Comparison of ENCODE assay signal across 17 cellular contexts in genomic region chr3:57080171-57080570, GRCh38. TPM values are rescaled to one million over a fixed set of nuclear protein-coding genes. Genes with fewer than 3 reads are reported as not detected.
DNase-seq lines count a peak whose midpoint lies in the region; ATAC-seq and TF ChIP-seq lines count a peak whose summit lies in the region.
"Had no signal": no experiment of that assay in that cellular context is flagged by ENCODE, and none has a peak within 500 bp of the region (broad histone marks: within the 10 kb centered on the region; RNA-seq: fewer than 3 reads in every experiment).

No MANE protein-coding gene starts in this region.

- ATAC-seq in IMR-90 (ENCODE audit: low read depth) (no peak), HG03139 (IDR thresholded peaks at IDR 0.05; ENCODE audit: unreplicated experiment) (no peak), Right ventricle myocardium superior (ENCODE audit: poor library complexity) (no peak)

- no peaks in the 10 kb centered on the region for H3K36me3 ChIP-seq in IMR-90 (ENCODE audit: control insufficient read depth, insufficient read depth, low read length)

- H3K27ac ChIP-seq in IMR-90 (ENCODE audit: insufficient read depth, low read length): no peak overlapping the region
- H3K27ac ChIP-seq: SK-N-MC had no signal

- H4K5ac ChIP-seq in IMR-90 (ENCODE audit: low read depth, low read length): no peak overlapping the region

- H3K4me1 Mint-ChIP-seq in T-helper 1 cell treated with Interleukin-12 subunit alpha and Interleukin-12 subunit beta and Interleukin-4 antibody, amounts not matched to agents 30 μg/mL and 1 μg/mL, for 36 hours (ENCODE audit: low read depth): peaks cover 9% of the 10 kb centered on the region
- H3K4me1 Mint-ChIP-seq in activated naive CD8-positive, alpha-beta T cell treated with anti-CD3 and anti-CD28 coated beads for 36 hours: peaks cover 4% of the 10 kb centered on the region
- peaks cover 37% of the 10 kb centered on the region for H3K4me1 Mint-ChIP-seq in nephron

- no peak overlapping the region for H3K9ac ChIP-seq in IMR-90 (ENCODE audit: low read depth, low read length)

- TF ChIP-seq CTCF in IMR-90 (conservative IDR thresholded peaks at IDR 0.05; ENCODE audit: low read depth, low read length) (no peak), nephron (IDR thresholded peaks at IDR 0.05; ENCODE audit: unreplicated experiment in 3 of 3) (no peak), lower leg skin (IDR thresholded peaks at IDR 0.05) (no peak)

- H3K18ac ChIP-seq in IMR-90 (ENCODE audit: low read depth, low read length): no peak overlapping the region

- H2AFZ ChIP-seq in IMR-90 (replicated peaks; ENCODE audit: low read length, poor library complexity): peak overlapping the region; percentile 66

- CTCF ChIA-PET in IMR-90 (lab: Yijun Ruan, JAX): no interaction called here

- peaks cover 44% of the 10 kb centered on the region for H3K27me3 Mint-ChIP-seq in T-helper 1 cell treated with Interleukin-12 subunit alpha and Interleukin-12 subunit beta and Interleukin-4 antibody, amounts not matched to agents 30 μg/mL and 1 μg/mL, for 36 hours (ENCODE audit: low read depth)
- peaks cover 44% of the 10 kb centered on the region for H3K27me3 Mint-ChIP-seq in activated naive CD8-positive, alpha-beta T cell treated with anti-CD3 and anti-CD28 coated beads for 36 hours
- no peaks in the 10 kb centered on the region for H3K27me3 Mint-ChIP-seq in nephron (ENCODE audit: low read depth)

- H2BK20ac ChIP-seq in IMR-90 (ENCODE audit: low read depth, low read length): no peak overlapping the region

- H3K4me3 ChIP-seq in IMR-90 (ENCODE audit: insufficient read depth, low read depth, low read length) (no peak overlapping the region), lower leg skin (ENCODE audit: low read depth, poor library complexity, severe bottlenecking) (no peak overlapping the region)
- H3K4me3 ChIP-seq: SK-N-MC had no signal

- intact Hi-C loops in IMR-90 (cut with micrococcal nuclease) (no loop called here), Right ventricle myocardium superior (cut with DNase I) (no loop called here), lower leg skin (cut with DNase I; ENCODE audit: low total_unique reads) (no loop called here)

- H4K8ac ChIP-seq in IMR-90 (ENCODE audit: low read depth in 2 of 2, low read length in 2 of 2): no peak overlapping the region

- no peaks in the 10 kb centered on the region; the same call in 1 of the 2 replicates for H3K4me1 ChIP-seq in IMR-90 (ENCODE audit: control insufficient read depth, insufficient read depth, low read length)

- no peaks in the 10 kb centered on the region for H3K79me1 ChIP-seq in IMR-90 (ENCODE audit: low read depth in 1 of 2, low read length in 2 of 2)

- no peak overlapping the region for H3K27ac Mint-ChIP-seq in T-helper 1 cell treated with Interleukin-12 subunit alpha and Interleukin-12 subunit beta and Interleukin-4 antibody, amounts not matched to agents 30 μg/mL and 1 μg/mL, for 36 hours
- no peak overlapping the region for H3K27ac Mint-ChIP-seq in activated naive CD8-positive, alpha-beta T cell treated with anti-CD3 and anti-CD28 coated beads for 36 hours
- H3K27ac Mint-ChIP-seq in nephron: peak overlapping the region in 2 of 3 experiments; percentile 13 to 77

- no peak overlapping the region for H3K23ac ChIP-seq in IMR-90 (ENCODE audit: low read depth, low read length)

- no peak for DNase-seq in T-helper 1 cell
- no peak for DNase-seq in IMR-90
- no peak for DNase-seq in activated naive CD8-positive, alpha-beta T cell treated with anti-CD3 and anti-CD28 coated beads for 36 hours
- no peak for DNase-seq in Right ventricle myocardium superior
- DNase-seq in lower leg skin (ENCODE audit: low spot score in 2 of 2): no peak
- DNase-seq: ACHN; activated CD4-positive, CD25-positive, alpha-beta regulatory T cell treated with anti-CD3 and anti-CD28 coated beads, Interleukin-2, amount 50 U/mL, for 72 hours; foreskin fibroblast; NCI-H1048; NCI-H748 treated with DMSO at 0.1 percent for 48 hours; stimulated activated CD4-positive, alpha-beta T cell treated with anti-CD3 and anti-CD28 coated beads, Interleukin-12 subunit alpha, Interleukin-12 subunit beta, amount 100 ng/mL, for 4 hours had no signal

- WGBS in IMR-90 (ENCODE audit: extremely low coverage in 2 of 2, insufficient read length in 1 of 2), 2 experiments: no CpG with 5 or more reads among the region's 4 CpGs
- WGBS in lower leg skin, 2 donors: 95% methylated on average over 4 of the region's 4 CpGs

- no peaks in the 10 kb centered on the region for H3K36me3 Mint-ChIP-seq in T-helper 1 cell treated with Interleukin-12 subunit alpha and Interleukin-12 subunit beta and Interleukin-4 antibody, amounts not matched to agents 30 μg/mL and 1 μg/mL, for 36 hours (ENCODE audit: low read depth)
- H3K36me3 Mint-ChIP-seq in activated naive CD8-positive, alpha-beta T cell treated with anti-CD3 and anti-CD28 coated beads for 36 hours: no peaks in the 10 kb centered on the region
- peaks cover 9% of the 10 kb centered on the region for H3K36me3 Mint-ChIP-seq in nephron (ENCODE audit: low read depth)

- no peaks in the 10 kb centered on the region for H3K9me3 ChIP-seq in IMR-90 (ENCODE audit: control insufficient read depth, insufficient read depth, low read length)

- H3K4me3 Mint-ChIP-seq in T-helper 1 cell treated with Interleukin-12 subunit alpha and Interleukin-12 subunit beta and Interleukin-4 antibody, amounts not matched to agents 30 μg/mL and 1 μg/mL, for 36 hours: peak overlapping the region; percentile 47
- peak overlapping the region; percentile 55 for H3K4me3 Mint-ChIP-seq in activated naive CD8-positive, alpha-beta T cell treated with anti-CD3 and anti-CD28 coated beads for 36 hours
- peak overlapping the region; percentile 80 to 85 (median 81) for H3K4me3 Mint-ChIP-seq in nephron

- H3K4ac ChIP-seq in IMR-90 (ENCODE audit: low read depth, low read length): no peak overlapping the region

- no peak overlapping the region for H3K14ac ChIP-seq in IMR-90 (replicated peaks; ENCODE audit: low read depth, low read length)

- no peak overlapping the region for H2BK120ac ChIP-seq in IMR-90 (ENCODE audit: low read depth, low read length)

- peaks cover 27% of the 10 kb centered on the region for H3K27me3 ChIP-seq in IMR-90 (ENCODE audit: control insufficient read depth, insufficient read depth, low read length)

- H3K9me1 ChIP-seq in IMR-90 (ENCODE audit: insufficient read depth, low read length): 0 out of 2 replicates have a peak, but pooled peaks cover 4% of the 10 kb centered on the region

- H3K9me3 Mint-ChIP-seq in T-helper 1 cell treated with Interleukin-12 subunit alpha and Interleukin-12 subunit beta and Interleukin-4 antibody, amounts not matched to agents 30 μg/mL and 1 μg/mL, for 36 hours: no peaks in the 10 kb centered on the region
- H3K9me3 Mint-ChIP-seq in activated naive CD8-positive, alpha-beta T cell treated with anti-CD3 and anti-CD28 coated beads for 36 hours: no peaks in the 10 kb centered on the region
- H3K9me3 Mint-ChIP-seq in nephron: no peaks in the 10 kb centered on the region

- H3K56ac ChIP-seq in IMR-90 (ENCODE audit: extremely low read depth, insufficient read depth, low read length): no peak overlapping the region

- dilution Hi-C loops in IMR-90 (cut with HindIII; ENCODE audit: low sequenced_read_pairs, unreplicated experiment): no loop called here

- no peak overlapping the region for H2AK5ac ChIP-seq in IMR-90 (ENCODE audit: low read depth, low read length)

- TF ChIP-seq RAD21 in IMR-90 (IDR thresholded peaks at IDR 0.05; ENCODE audit: low read length): no peak

- no peak overlapping the region for H2BK15ac ChIP-seq in IMR-90 (ENCODE audit: low read depth, low read length)

- peak overlapping the region; percentile 57 for H2AK9ac ChIP-seq in IMR-90 (replicated peaks; ENCODE audit: low read depth, low read length, poor library complexity)

- H4K91ac ChIP-seq in IMR-90 (ENCODE audit: insufficient read depth, low read depth, low read length): no peak overlapping the region

- POLR2A ChIA-PET in IMR-90 (lab: Charles Lee; ENCODE audit: unreplicated experiment): no interaction called here

- TF ChIP-seq POLR2A in IMR-90 (IDR thresholded peaks at IDR 0.05; ENCODE audit: low read depth, low read length): no peak
- TF ChIP-seq POLR2A in lower leg skin (IDR thresholded peaks at IDR 0.05): no peak

- H3K4me2 ChIP-seq in IMR-90 (ENCODE audit: low read depth, low read length): no peak overlapping the region

- no peak overlapping the region for H2BK5ac ChIP-seq in IMR-90 (ENCODE audit: low read depth, low read length, poor library complexity, severe bottlenecking)

- no TSS peak for BruUV-seq in IMR-90 (replicated peaks; lab: Mats Ljungman, UMichigan)

- in situ Hi-C loops in IMR-90 (cut with MboI; ENCODE audit: low sequenced_read_pairs): no loop called here

- no peaks in the 10 kb centered on the region for H4K20me1 ChIP-seq in IMR-90 (ENCODE audit: insufficient read depth, low read length)

TF ChIP-seq in IMR-90, 13 proteins besides CTCF, POLR2A, EP300 and RAD21:
- TF ChIP-seq MXI1 (IDR thresholded peaks at IDR 0.05; ENCODE audit: borderline replicate concordance, low read depth, low read length) (no peak), FOS (IDR thresholded peaks at IDR 0.05; ENCODE audit: low read depth, low read length) (no peak), BHLHE40 (IDR thresholded peaks at IDR 0.05; ENCODE audit: low read depth, low read length) (no peak), MAZ (IDR thresholded peaks at IDR 0.05; ENCODE audit: borderline replicate concordance, low read depth, low read length) (no peak)
TF ChIP-seq in IMR-90: peak in this region for 0.

RNA-seq across cellular contexts. Expression of gene SPATA12, which starts 19.7 kb away (rescaled TPM):
- total RNA-seq in IMR-90 (2012; rRNA removed) (under 0.01 TPM in 1 of 2 replicates, not detected in the other), Right ventricle myocardium superior (not detected), lower leg skin (not detected)
- polyA plus RNA-seq in IMR-90 (2012; rRNA removed): not detected in 2 replicates
- not detected in 2 replicates for polyA plus RNA-seq in IMR-90 (2012; cell fraction: cytosol; rRNA removed)
- not detected in 2 replicates for polyA plus RNA-seq in IMR-90 (2012; cell fraction: nucleus; rRNA removed; ENCODE audit: low replicate concordance)
- total RNA-seq in activated naive CD8-positive, alpha-beta T cell treated with anti-CD3 and anti-CD28 coated beads for 36 hours: not detected
- total RNA-seq: left colon, ureter had no signal

Comparison
In these comparisons a context has a peak if more than half of its experiments do, and no peak if none do; other contexts are left out.
1. H3K27ac Mint-ChIP-seq: peak in nephron (2 of 3); none in T-helper 1 cell treated with Interleukin-12 subunit alpha and Interleukin-12 subunit beta and Interleukin-4 antibody, amounts not matched to agents 30 μg/mL and 1 μg/mL, for 36 hours (single experiment) and activated naive CD8-positive, alpha-beta T cell treated with anti-CD3 and anti-CD28 coated beads for 36 hours (single experiment).
2. Peak in every context shown above with its lines, with median percentiles within 50 percentile points of each other: H3K4me3 Mint-ChIP-seq.